15 cellular contexts compared by ENCODE assay signal in genomic region chrX:63050225-63050624, GRCh38.
DNase-seq lines count a peak whose midpoint lies in the region; ATAC-seq and TF ChIP-seq lines count a peak whose summit lies in the region.
"Had no signal": no experiment of that assay in that cellular context is flagged by ENCODE, and none has a peak within 500 bp of the region (broad histone marks: within the 10 kb centered on the region; RNA-seq: fewer than 3 reads in every experiment).

No MANE protein-coding gene starts in this region.

- no peak overlapping the region for H2AFZ ChIP-seq in hepatocyte

- intact Hi-C loops in left lung (cut with DNase I): no loop called here

- H3F3A ChIP-seq in DOHH2 (ENCODE audit: control insufficient read depth, insufficient read depth): no peaks in the 10 kb centered on the region

- H3K4me1 ChIP-seq in DOHH2 (ENCODE audit: control insufficient read depth, low read length): no peaks in the 10 kb centered on the region
- no peaks in the 10 kb centered on the region for H3K4me1 ChIP-seq in left lung
- H3K4me1 ChIP-seq in hepatocyte (ENCODE audit: insufficient read depth): no peaks in the 10 kb centered on the region

- no peaks in the 10 kb centered on the region for H3K9me3 ChIP-seq in DOHH2 (ENCODE audit: control insufficient read depth, insufficient read depth, low read length)
- H3K9me3 ChIP-seq in left lung: no peaks in the 10 kb centered on the region
- H3K9me3 ChIP-seq in hepatocyte (ENCODE audit: low read depth): no peaks in the 10 kb centered on the region

- TF ChIP-seq CTCF in DOHH2 (IDR thresholded peaks at IDR 0.05; ENCODE audit: low read depth, low read length, poor library complexity, severe bottlenecking) (peak; percentile 35), GM13977 (IDR thresholded peaks at IDR 0.05; ENCODE audit: extremely low read depth, insufficient read depth, missing control alignments) (peak; percentile 55), NB4 (IDR thresholded peaks at IDR 0.05; ENCODE audit: low read depth, low read length) (peak; percentile 44), choroid plexus epithelial cell (conservative IDR thresholded peaks at IDR 0.05; ENCODE audit: low read depth, low read length) (no peak), left lung (IDR thresholded peaks at IDR 0.05) (no peak), hepatocyte (IDR thresholded peaks at IDR 0.05; ENCODE audit: poor library complexity) (no peak)

- WGBS in hepatocyte (ENCODE audit: low lambda C conversion rate, missing lambda C conversion rate): 40% methylated on average over 2 of the region's 2 CpGs

- H3K4me2 ChIP-seq in DOHH2 (ENCODE audit: low read length) (no peak overlapping the region), hepatocyte (no peak overlapping the region)
- H3K4me2 ChIP-seq: smooth muscle cell had no signal

- H3K27ac ChIP-seq in DOHH2 (ENCODE audit: low read depth, low read length) (no peak overlapping the region), left lung (no peak overlapping the region), hepatocyte (no peak overlapping the region)

- no peak for TF ChIP-seq POLR2A in NB4 (IDR thresholded peaks at IDR 0.05; ENCODE audit: extremely low read depth, insufficient read length)

- in situ Hi-C loops in GM13977 (cut with MboI; ENCODE audit: low pct_unique_long_range_greater_than_20kb, low sequenced_read_pairs, unreplicated experiment): no loop called here

- no peak for ATAC-seq in left lung

- H3K4me3 ChIP-seq in DOHH2 (ENCODE audit: low read length): no peak overlapping the region
- no peak overlapping the region for H3K4me3 ChIP-seq in NB4 (ENCODE audit: low read depth, low read length)
- no peak overlapping the region for H3K4me3 ChIP-seq in choroid plexus epithelial cell (ENCODE audit: low read depth, low read length)
- H3K4me3 ChIP-seq in left lung: no peak overlapping the region
- no peak overlapping the region for H3K4me3 ChIP-seq in hepatocyte
- H3K4me3 ChIP-seq: smooth muscle cell had no signal

- no peaks in the 10 kb centered on the region for H3K27me3 ChIP-seq in DOHH2 (ENCODE audit: control insufficient read depth, low read length)
- peaks cover 0 to 5% of the 10 kb centered on the region in 2 donors for H3K27me3 ChIP-seq in left lung
- no peaks in the 10 kb centered on the region for H3K27me3 ChIP-seq in hepatocyte

- H3K36me3 ChIP-seq in DOHH2 (ENCODE audit: control insufficient read depth, low read length) (no peaks in the 10 kb centered on the region), left lung (no peaks in the 10 kb centered on the region), hepatocyte (replicated peaks; ENCODE audit: insufficient read depth, low read depth) (no peaks in the 10 kb centered on the region)

- DNase-seq in GM13977 (ENCODE audit: low spot score): peak; percentile 3
- DNase-seq in NB4 (ENCODE audit: low read depth): peak; percentile 18
- DNase-seq in choroid plexus epithelial cell (ENCODE audit: low read depth): peak; percentile 0
- no peak for DNase-seq in left lung
- no peak for DNase-seq in NCI-H2171 treated with DMSO at 0.1 percent for 48 hours (lab: John Stamatoyannopoulos, UW)
- DNase-seq in MV-4-11 (lab: John Stamatoyannopoulos, UW): no peak
- no peak for DNase-seq in hepatocyte (ENCODE audit: low spot score)
- DNase-seq: activated gamma-delta T cell, GF-D8, KG1, midbrain, NCI-H446, SHP77 treated with DMSO at 0.1 percent for 48 hours had no signal

- no peaks in the 10 kb centered on the region for H4K20me1 ChIP-seq in DOHH2 (ENCODE audit: control insufficient read depth, insufficient read depth, low read depth, low read length)
- no peaks in the 10 kb centered on the region for H4K20me1 ChIP-seq in hepatocyte (ENCODE audit: insufficient read depth, poor library complexity, severe bottlenecking)

- H3K9me2 ChIP-seq in DOHH2 (replicated peaks; ENCODE audit: control insufficient read depth, low read length) (no peaks in the 10 kb centered on the region), hepatocyte (replicated peaks; ENCODE audit: insufficient read depth) (no peaks in the 10 kb centered on the region)

- H3K79me2 ChIP-seq in DOHH2 (ENCODE audit: control insufficient read depth, low read length) (no peaks in the 10 kb centered on the region), hepatocyte (no peaks in the 10 kb centered on the region)

Comparison
In these comparisons a context has a peak if more than half of its experiments do, and no peak if none do; other contexts are left out.
1. CTCF ChIP-seq: peak in DOHH2 (single experiment), GM13977 (single experiment) and NB4 (single experiment); none in choroid plexus epithelial cell (single experiment), left lung (0 of 2) and hepatocyte (single experiment).
2. DNase-seq: peak in GM13977 (single experiment), NB4 (single experiment) and choroid plexus epithelial cell (single experiment); none in left lung (0 of 2), NCI-H2171 treated with DMSO at 0.1 percent for 48 hours (single experiment), MV-4-11 (single experiment) and hepatocyte (single experiment).